In the genomic region with DNA sequence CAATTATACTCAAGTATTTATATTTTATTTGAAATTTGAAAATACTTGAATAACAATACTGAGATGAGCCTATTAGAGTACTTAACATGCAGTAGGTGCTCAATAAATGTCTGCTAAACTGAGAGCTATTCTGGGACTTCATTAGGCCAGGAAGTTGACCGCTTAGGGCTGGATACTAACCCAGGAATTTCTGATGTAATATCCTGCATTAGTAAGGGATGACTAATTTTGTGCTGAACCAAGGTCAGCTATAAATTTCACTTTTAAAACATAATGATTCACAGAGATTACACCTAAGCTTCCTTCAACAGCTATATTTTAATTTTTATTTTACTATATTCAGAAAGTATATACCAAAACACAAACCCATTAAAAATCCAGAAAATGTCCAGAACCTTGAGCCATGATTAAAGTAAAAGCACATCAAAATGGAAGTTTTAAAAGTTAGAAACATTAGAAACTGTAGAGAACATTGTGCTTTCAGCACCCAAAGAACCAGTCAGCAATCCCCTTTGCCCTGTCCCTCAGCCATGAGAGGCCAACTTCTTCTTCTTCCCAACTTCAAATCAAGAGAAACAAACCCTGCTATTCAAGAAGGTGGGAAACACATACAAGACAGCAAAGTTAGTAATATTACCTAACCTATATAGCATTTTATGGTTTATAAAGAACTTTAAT, we compare ENCODE assay signal across 10 cellular contexts. TPM values are rescaled to one million over a fixed set of nuclear protein-coding genes. Genes with fewer than 3 reads are reported as not detected.
DNase-seq lines count a peak whose midpoint lies in the region; ATAC-seq, FAIRE-seq and TF ChIP-seq lines count a peak whose summit lies in the region.
"Had no signal": no experiment of that assay in that cellular context is flagged by ENCODE, and none has a peak within 500 bp of the region (broad histone marks: within the 10 kb centered on the region; RNA-seq: fewer than 3 reads in every experiment).

No MANE protein-coding gene starts in this region.

- no peaks in the 10 kb centered on the region for H4K20me1 ChIP-seq in K562 (replicated peaks; ENCODE audit: control insufficient read depth, insufficient read depth, low read length)
- H4K20me1 ChIP-seq: BLaER1 treated with 17β-estradiol and CSF1 and Interleukin-3, amounts not matched to agents 10 nM and 100 nM had no signal

- intact Hi-C loops in left ventricle myocardium inferior (cut with micrococcal nuclease), result no loop called here
- intact Hi-C loops in Right ventricle myocardium inferior (cut with DNase I), result no loop called here
- intact Hi-C loops in K562 (cut with micrococcal nuclease), result no loop called here
- intact Hi-C loops in aorta (cut with DNase I), result loop anchor here in 1 of 2 donors (10.0 kb wide), 1 partner anchor 161 kb away; a partner anchor contains a TSS
- intact Hi-C loops in ovary (cut with DNase I), result loop anchor here in 1 of 4 donors (10.0 kb wide), 1 partner anchor 49 kb away; no protein-coding TSS in a partner anchor

- H3K79me2 ChIP-seq in K562 (ENCODE audit: control insufficient read depth, insufficient read depth, low read length), result no peaks in the 10 kb centered on the region

- H3K9me1 ChIP-seq in K562 (ENCODE audit: control insufficient read depth, insufficient read depth, low read length), result no peaks in the 10 kb centered on the region

- no peak overlapping the region for H3K9ac ChIP-seq in K562 (ENCODE audit: insufficient read depth in 1 of 2, low read depth in 2 of 2, low read length in 2 of 2)
- H3K9ac ChIP-seq: BLaER1 treated with 17β-estradiol and CSF1 and Interleukin-3, amounts not matched to agents 10 nM and 100 nM had no signal

- H3K36me3 ChIP-seq in left ventricle myocardium inferior (peaks cover 48% of the 10 kb centered on the region), K562 (ENCODE audit: control insufficient read depth, insufficient read depth, low read length) (peaks cover 3% of the 10 kb centered on the region; the same call in 1 of the 3 replicates), aorta (ENCODE audit: control insufficient read depth in 1 of 2, insufficient read depth in 2 of 2, low read length in 1 of 2) (no peaks in the 10 kb centered on the region), ovary (no peaks in the 10 kb centered on the region)

- no peaks in the 10 kb centered on the region for H3K9me3 ChIP-seq in left ventricle myocardium inferior (replicated peaks)
- H3K9me3 ChIP-seq in K562 (replicated peaks; ENCODE audit: control insufficient read depth, insufficient read depth, low read depth, low read length), result no peaks in the 10 kb centered on the region
- no peaks in the 10 kb centered on the region for H3K9me3 ChIP-seq in aorta (ENCODE audit: control insufficient read depth, low read length)
- H3K9me3 ChIP-seq in ovary, result no peaks in the 10 kb centered on the region
- H3K9me3 ChIP-seq: BLaER1 treated with 17β-estradiol and CSF1 and Interleukin-3, amounts not matched to agents 10 nM and 100 nM had no signal

- H3K27me3 ChIP-seq in left ventricle myocardium inferior (ENCODE audit: low read depth) (no peaks in the 10 kb centered on the region), K562 (ENCODE audit: control insufficient read depth in 2 of 2, insufficient read depth in 2 of 2, low read length in 2 of 2) (no peaks in the 10 kb centered on the region), aorta (ENCODE audit: control insufficient read depth in 1 of 2, insufficient read depth in 2 of 2, low read length in 1 of 2) (no peaks in the 10 kb centered on the region), ovary (no peaks in the 10 kb centered on the region)
- H3K27me3 ChIP-seq: BLaER1 treated with 17β-estradiol and CSF1 and Interleukin-3, amounts not matched to agents 10 nM and 100 nM had no signal

- TF ChIP-seq EP300 in K562 (IDR thresholded peaks at IDR 0.05; ENCODE audit: low read length), result peak; percentile 16; the same call in 1 of the 2 replicates
- TF ChIP-seq EP300 in ovary (IDR thresholded peaks at IDR 0.05), result no peak

- no peak for DNase-seq in left ventricle myocardium inferior
- no peak for DNase-seq in Right ventricle myocardium inferior (ENCODE audit: missing footprints)
- DNase-seq in K562 (ENCODE audit: extremely low read depth in 1 of 4, low spot score in 3 of 4), result peak in 1 of 4 experiments; percentile 10
- peak; percentile 95 for DNase-seq in kidney tubule cell (ENCODE audit: low spot score)
- DNase-seq in aorta, result no peak
- DNase-seq in inferior parietal cortex (ENCODE audit: extremely low spot score), result no peak
- no peak for DNase-seq in ovary
- DNase-seq: activated gamma-delta T cell had no signal

- H3K4me2 ChIP-seq in K562 (ENCODE audit: insufficient read depth, low read length), result no peak overlapping the region

- WGBS in K562 (ENCODE audit: insufficient coverage, low coverage, missing lambda C conversion rate), result 46% methylated on average over 1 of the region's 1 CpG
- 0 to 4% methylated on average over 1 of the region's 1 CpG for WGBS in aorta, 2 donors
- 11 to 23% (median 15%) methylated on average over 1 of the region's 1 CpG for WGBS in ovary, 3 donors

- no peak for TF ChIP-seq CTCF in left ventricle myocardium inferior (IDR thresholded peaks at IDR 0.05; ENCODE audit: borderline replicate concordance)
- TF ChIP-seq CTCF in K562 (IDR thresholded peaks at IDR 0.05 in 2 of 3, conservative IDR thresholded peaks at IDR 0.05 in 1 of 3; ENCODE audit: insufficient read depth in 2 of 3, low read depth in 1 of 3, low read length in 3 of 3), result no peak
- TF ChIP-seq CTCF in ovary (IDR thresholded peaks at IDR 0.05), result no peak

- ATAC-seq in Right ventricle myocardium inferior (no peak), K562 (peak; percentile 63), aorta (ENCODE audit: low FRiP score) (peak; percentile 76), GM18909 (IDR thresholded peaks at IDR 0.05; ENCODE audit: poor library complexity, unreplicated experiment) (no peak)

- CTCF ChIA-PET in K562 (lab: Yijun Ruan, JAX; ENCODE audit: low intra/inter-chr PET ratio), result no interaction called here

- TF ChIP-seq RAD21 in K562 (CRISPR knock-in tag; conservative IDR thresholded peaks at IDR 0.05 in 1 of 2, IDR thresholded peaks at IDR 0.05 in 1 of 2), result no peak

- H2AFZ ChIP-seq in K562 (ENCODE audit: low read depth, low read length), result no peak overlapping the region

- no peak for FAIRE-seq in K562 (lab: Jason Lieb, UNC)

- no peak overlapping the region for H3K4me3 ChIP-seq in left ventricle myocardium inferior
- H3K4me3 ChIP-seq in K562, result no peak overlapping the region
- H3K4me3 ChIP-seq in aorta (ENCODE audit: low read length in 2 of 2), result no peak overlapping the region
- H3K4me3 ChIP-seq in ovary, result no peak overlapping the region
- H3K4me3 ChIP-seq: BLaER1 treated with 17β-estradiol and CSF1 and Interleukin-3, amounts not matched to agents 10 nM and 100 nM had no signal

- BruUV-seq in K562 (replicated peaks; lab: Mats Ljungman, UMichigan), result no TSS peak

- peaks cover 18% of the 10 kb centered on the region for H3K4me1 ChIP-seq in left ventricle myocardium inferior
- H3K4me1 ChIP-seq in K562 (replicated peaks in 1 of 2; ENCODE audit: control insufficient read depth in 2 of 2, insufficient read depth in 2 of 2, low read length in 2 of 2), result no peaks in the 10 kb centered on the region
- peaks cover 0 to 4% of the 10 kb centered on the region in 2 donors for H3K4me1 ChIP-seq in aorta (ENCODE audit: control insufficient read depth in 1 of 2, insufficient read depth in 2 of 2, low read length in 2 of 2)
- no peaks in the 10 kb centered on the region for H3K4me1 ChIP-seq in ovary (ENCODE audit: insufficient read depth)

- POLR2A ChIA-PET in K562 (lab: Yijun Ruan, JAX), result interaction anchor here (0.5 to 2.0 kb wide), 5 partner anchors 14 to 1095 kb away, joined by 3 to 5 read pairs (median 3); no protein-coding TSS in a partner anchor

- no peak for TF ChIP-seq POLR2A in K562 (conservative IDR thresholded peaks at IDR 0.05)
- TF ChIP-seq POLR2A in ovary (IDR thresholded peaks at IDR 0.05), result no peak

- H3K27ac ChIP-seq in left ventricle myocardium inferior (replicated peaks) (peak overlapping the region; percentile 51), K562 (ENCODE audit: extremely low read depth, low read depth, low read length) (no peak overlapping the region), aorta (ENCODE audit: low read depth in 1 of 2, low read length in 2 of 2) (peak overlapping the region; percentile 85 to 90), ovary (peak overlapping the region in 1 of 2 donors; percentile 2)

- in situ Hi-C loops in K562 (cut with MboI), result no loop called here

TF ChIP-seq in K562, 482 proteins besides CTCF, POLR2A, EP300 and RAD21 (continues in another document):
- TF ChIP-seq SMAD3 (CRISPR knock-in tag; conservative IDR thresholded peaks at IDR 0.05) (no peak), RFX7 (CRISPR knock-in tag; IDR thresholded peaks at IDR 0.05) (no peak), TCF7 (IDR thresholded peaks at IDR 0.05; ENCODE audit: borderline replicate concordance) (no peak), CBX3 (IDR thresholded peaks at IDR 0.05; ENCODE audit: borderline replicate concordance in 1 of 2, low read length in 2 of 2) (no peak), SP2 (IDR thresholded peaks at IDR 0.05; ENCODE audit: extremely low read depth, low read depth, low read length, poor library complexity, severe bottlenecking) (no peak), DACH1 (IDR thresholded peaks at IDR 0.05; ENCODE audit: partially characterized antibody) (no peak), SUPT5H (IDR thresholded peaks at IDR 0.05) (no peak)

RNA-seq across cellular contexts. Expression of a gene that starts 35.4 kb away (rescaled TPM):
- total RNA-seq in left ventricle myocardium inferior (1.7 TPM), Right ventricle myocardium inferior (1.5 TPM), K562 (2014; rRNA removed) (not detected in 2 replicates), K562 (2014; rRNA removed; fragmentation: Illumina TruSeq; extraction: Trizol) (not detected in 2 replicates), K562 (2015; rRNA removed; fragmentation: Illumina TruSeq; extraction: Trizol) (0.04 TPM in 1 of 2 replicates, not detected in the other), K562 (2021) (0.02 and 0.04 TPM in 2 replicates), aorta (10 to 100 TPM in 1 of 2 donors, 1 to 10 TPM in 1; 5.8 to 15.8 TPM), ovary (10 to 100 TPM; 13.8 to 57.3 (median 45.1) TPM)
- total RNA-seq in K562 (2011; cell fraction: chromatin; rRNA removed; ENCODE audit: low replicate concordance), result 0.18 and 0.23 TPM in 2 replicates
- total RNA-seq in K562 (2011; cell fraction: nucleolus; rRNA removed), result not detected in 2 replicates
- 0.15 TPM in 1 of 2 replicates, not detected in the other for total RNA-seq in K562 (2011; cell fraction: nucleoplasm; rRNA removed)
- polyA plus RNA-seq in K562 (2011; rRNA removed) (0.04 and 0.09 TPM in 2 replicates), K562 (2014; fragmentation: Illumina TruSeq; extraction: Trizol) (not detected in 2 replicates), K562 (2014; fragmentation: Nextera tagmentation; extraction: Ambion mirVana) (under 1 TPM; 0.03 to 0.06 TPM), K562 (2014; rRNA removed) (0.05 TPM in 1 of 2 replicates, not detected in the other), aorta (1 to 10 TPM; 2.5 to 2.8 TPM), ovary (10 to 100 TPM; 12.8 to 13.0 TPM)
- 0.01 TPM in 1 of 2 replicates, not detected in the other for polyA plus RNA-seq in K562 (2011; cell fraction: cytosol; rRNA removed)
- polyA plus RNA-seq in K562 (2011; cell fraction: nucleus; rRNA removed), result 0.08 and 0.09 TPM in 2 replicates
- 0.09 and 0.24 TPM in 2 replicates for polyA plus RNA-seq in K562 (2012)
- 0.07 and 0.18 TPM in 2 replicates for polyA minus RNA-seq in K562 (2011; rRNA and poly(A)+ RNA removed)
- polyA minus RNA-seq in K562 (2011; cell fraction: cytosol; rRNA and poly(A)+ RNA removed), result not detected in 2 replicates
- 0.13 and 0.22 TPM in 2 replicates for polyA minus RNA-seq in K562 (2011; cell fraction: nucleus; rRNA and poly(A)+ RNA removed)

Comparison
In these comparisons a context has a peak if more than half of its experiments do, and no peak if none do; other contexts are left out.
1. ATAC-seq: peak in K562 (single experiment) and aorta (single experiment); none in Right ventricle myocardium inferior (single experiment) and GM18909 (single experiment).